In the genomic region with DNA sequence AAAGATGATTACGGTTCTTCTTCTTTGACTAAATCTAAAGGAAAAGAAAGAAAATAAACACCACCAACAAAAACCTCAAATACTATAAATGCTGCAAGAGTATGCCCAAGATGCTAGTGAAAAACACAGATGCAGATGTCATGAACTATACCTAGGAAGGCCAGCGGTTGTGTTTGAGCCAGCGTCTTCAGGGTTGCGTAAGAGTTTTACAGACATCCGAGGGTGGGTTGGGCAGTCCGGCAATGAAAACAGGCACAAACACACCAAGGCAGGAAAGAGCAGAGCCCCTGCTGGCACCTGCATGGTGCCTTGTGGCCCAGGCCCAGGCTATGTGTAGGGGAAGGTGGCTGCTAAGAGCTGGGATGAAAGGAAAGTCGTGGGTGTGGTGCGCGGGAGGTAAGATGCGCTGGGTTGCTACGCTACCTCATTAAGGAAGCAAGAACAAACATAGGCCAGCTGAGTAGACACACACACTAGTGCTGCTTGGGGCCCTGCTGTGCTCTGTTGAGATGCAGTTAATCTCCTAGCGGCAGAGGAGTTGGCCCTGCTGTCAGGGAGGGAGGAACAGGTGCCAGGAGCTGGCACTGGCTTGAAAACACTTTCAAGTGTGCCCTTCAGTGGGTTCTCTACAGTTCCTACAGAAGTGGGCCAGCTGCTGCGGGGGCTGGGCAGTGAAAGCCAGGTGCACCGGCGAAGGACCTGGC, we compare ENCODE assay signal across 13 cellular contexts.
DNase-seq lines count a peak whose midpoint lies in the region; ATAC-seq and TF ChIP-seq lines count a peak whose summit lies in the region.
"Had no signal": no experiment of that assay in that cellular context is flagged by ENCODE, and none has a peak within 500 bp of the region (broad histone marks: within the 10 kb centered on the region; RNA-seq: fewer than 3 reads in every experiment).

No MANE protein-coding gene starts in this region.

- H3K27me3 Mint-ChIP-seq in H9 (ENCODE audit: low read depth) (no peaks in the 10 kb centered on the region; the same call in 1 of the 2 replicates), nephron progenitor cell (ENCODE audit: low read depth, poor library complexity) (peaks cover 14% of the 10 kb centered on the region)
- H3K27me3 Mint-ChIP-seq: effector memory CD8-positive, alpha-beta T cell had no signal

- no peak overlapping the region for H4K5ac ChIP-seq in H9 (ENCODE audit: insufficient read length, low read depth, low read length)

- H3K4ac ChIP-seq in H9 (ENCODE audit: low read depth, low read length), result no peak overlapping the region

- H4K91ac ChIP-seq in H9 (ENCODE audit: insufficient read length, low read depth, low read length), result no peak overlapping the region

- H3K4me3 ChIP-seq in body of pancreas, result no peak overlapping the region
- H3K4me3 ChIP-seq: Peyer's patch, vagina had no signal

- peak; percentile 56 for DNase-seq in H9
- DNase-seq in NCI-H2107 treated with DMSO at 0.1 percent for 48 hours (lab: John Stamatoyannopoulos, UW; ENCODE audit: unreplicated experiment), result peak; percentile 99
- DNase-seq in body of pancreas, result peak in 3 of 4 donors; percentile 20 to 40 (median 33)
- DNase-seq in nephron progenitor cell, result peak; percentile 7
- no peak for DNase-seq in SK-N-DZ (ENCODE audit: low spot score)
- DNase-seq in activated CD4-positive, CD25-positive, alpha-beta regulatory T cell (lab: John Stamatoyannopoulos, UW), result no peak
- DNase-seq: activated T-cell treated with anti-CD3 and anti-CD28 coated beads, Interleukin-2, amount 50 U/mL, for 1 hour; aorta; effector memory CD8-positive, alpha-beta T cell; Peyer's patch had no signal

- H3K9me3 ChIP-seq in H9 (ENCODE audit: control insufficient read depth, low read depth, low read length), result no peaks in the 10 kb centered on the region
- no peaks in the 10 kb centered on the region for H3K9me3 ChIP-seq in body of pancreas
- H3K9me3 ChIP-seq: Peyer's patch, vagina had no signal

- no peak overlapping the region for H3K18ac ChIP-seq in H9 (ENCODE audit: insufficient read length, low read depth, low read length)

- no peaks in the 10 kb centered on the region for H3K27me3 ChIP-seq in H9 (ENCODE audit: insufficient read depth, low read length)
- no peaks in the 10 kb centered on the region for H3K27me3 ChIP-seq in body of pancreas
- H3K27me3 ChIP-seq: Peyer's patch, vagina had no signal

- H3K36me3 ChIP-seq in body of pancreas (replicated peaks in 1 of 2; ENCODE audit: insufficient read depth in 1 of 2, low read depth in 2 of 2), result no peaks in the 10 kb centered on the region
- H3K36me3 ChIP-seq: Peyer's patch, vagina had no signal

- H2BK20ac ChIP-seq in H9 (ENCODE audit: low read depth, low read length, poor library complexity, severe bottlenecking), result no peak overlapping the region

- no peak overlapping the region for H3K23ac ChIP-seq in H9 (ENCODE audit: insufficient read length, low read depth, low read length)

- no peak overlapping the region; a peak in 1 of 5 replicates for H3K4me3 Mint-ChIP-seq in H9
- no peak overlapping the region for H3K4me3 Mint-ChIP-seq in nephron progenitor cell
- H3K4me3 Mint-ChIP-seq: effector memory CD8-positive, alpha-beta T cell had no signal

- H3K9me3 Mint-ChIP-seq in H9, result peaks cover 1 to 4% of the 10 kb centered on the region in 2 experiments; a peak in 2 of 5 replicates
- peaks cover 13% of the 10 kb centered on the region for H3K9me3 Mint-ChIP-seq in nephron progenitor cell
- H3K9me3 Mint-ChIP-seq: effector memory CD8-positive, alpha-beta T cell had no signal

- H2BK120ac ChIP-seq in H9 (ENCODE audit: low read depth, low read length, poor library complexity, severe bottlenecking), result no peak overlapping the region

- intact Hi-C loops in body of pancreas (cut with DNase I), result no loop called here

- no peak overlapping the region for H2AFZ ChIP-seq in H9 (ENCODE audit: low read length)

- H3K27ac ChIP-seq in H9 (ENCODE audit: insufficient read length, low read depth, low read length), result no peak overlapping the region
- H3K27ac ChIP-seq in body of pancreas, result no peak overlapping the region
- H3K27ac ChIP-seq: Peyer's patch, vagina had no signal

- H3K4me1 ChIP-seq in H9 (ENCODE audit: insufficient read depth, low read length), result no peaks in the 10 kb centered on the region
- H3K4me1 ChIP-seq in body of pancreas, result no peaks in the 10 kb centered on the region
- H3K4me1 ChIP-seq: Peyer's patch, vagina had no signal

- H3K4me1 Mint-ChIP-seq in H9, result peaks cover 14% of the 10 kb centered on the region in 2 experiments
- H3K4me1 Mint-ChIP-seq in nephron progenitor cell, result peaks cover 5% of the 10 kb centered on the region

- no peak for TF ChIP-seq CTCF in H9 (conservative IDR thresholded peaks at IDR 0.05)
- no peak for TF ChIP-seq CTCF in body of pancreas (IDR thresholded peaks at IDR 0.05)
- TF ChIP-seq CTCF in nephron progenitor cell (IDR thresholded peaks at IDR 0.05), result no peak

- no peaks in the 10 kb centered on the region for H4K20me1 ChIP-seq in H9 (ENCODE audit: control insufficient read depth, insufficient read depth, insufficient read length)

- H3K56ac ChIP-seq in H9 (ENCODE audit: insufficient read length, low read depth, low read length), result no peak overlapping the region

- TF ChIP-seq POLR2A in body of pancreas (IDR thresholded peaks at IDR 0.05), result no peak

- ATAC-seq in body of pancreas, result peak; percentile 60
- no peak for ATAC-seq in HG03432 (IDR thresholded peaks at IDR 0.05; ENCODE audit: unreplicated experiment)
- ATAC-seq in HG02852 (IDR thresholded peaks at IDR 0.05; ENCODE audit: unreplicated experiment), result no peak
- ATAC-seq: effector memory CD8-positive, alpha-beta T cell had no signal

- no peak overlapping the region for H4K8ac ChIP-seq in H9 (replicated peaks; ENCODE audit: insufficient read length, low read depth, low read length)

- no peak overlapping the region for H3K4me2 ChIP-seq in H9 (ENCODE audit: insufficient read depth, insufficient read length, low read length)

- no CpG with 5 or more reads among the region's 15 CpGs for WGBS in H9 (ENCODE audit: extremely low coverage, insufficient read length, low lambda C conversion rate)
- 49 to 59% methylated on average over 15 of the region's 15 CpGs for WGBS in body of pancreas, 2 donors

- H3K79me1 ChIP-seq in H9 (ENCODE audit: insufficient read depth, low read depth, low read length, poor library complexity, severe bottlenecking), result no peaks in the 10 kb centered on the region

- H3K23me2 ChIP-seq in H9 (ENCODE audit: insufficient read length, low read depth, low read length, poor library complexity, severe bottlenecking), result no peaks in the 10 kb centered on the region

- no peaks in the 10 kb centered on the region for H3K79me2 ChIP-seq in H9 (ENCODE audit: insufficient read depth, low read length)

- H2BK5ac ChIP-seq in H9 (ENCODE audit: insufficient read length, low read length), result no peak overlapping the region

- no peak overlapping the region for H3T11ph ChIP-seq in H9 (ENCODE audit: low read length)

- H2AK5ac ChIP-seq in H9 (ENCODE audit: insufficient read length, low read length), result no peak overlapping the region

- no peak overlapping the region for H2BK15ac ChIP-seq in H9 (ENCODE audit: low read depth, low read length)

- no peak overlapping the region for H3K9ac ChIP-seq in H9 (ENCODE audit: extremely low read depth, insufficient read length, low read length)

- no peak overlapping the region; a peak in 1 of 7 replicates for H3K27ac Mint-ChIP-seq in H9
- peak overlapping the region; percentile 9 for H3K27ac Mint-ChIP-seq in nephron progenitor cell
- H3K27ac Mint-ChIP-seq: effector memory CD8-positive, alpha-beta T cell had no signal

- H3K36me3 Mint-ChIP-seq in H9 (ENCODE audit: insufficient read depth in 1 of 3, low read depth in 3 of 3) (no peaks in the 10 kb centered on the region; a peak in 2 of 7 replicates), nephron progenitor cell (ENCODE audit: low read depth) (no peaks in the 10 kb centered on the region)

- H3K14ac ChIP-seq in H9 (ENCODE audit: insufficient read depth, low read length), result no peak overlapping the region

- H2BK12ac ChIP-seq in H9 (ENCODE audit: insufficient read length, low read depth, low read length), result no peak overlapping the region

Comparison
In these comparisons a context has a peak if more than half of its experiments do, and no peak if none do; other contexts are left out.
1. DNase-seq: peak in H9 (single experiment), NCI-H2107 treated with DMSO at 0.1 percent for 48 hours (single experiment), body of pancreas (3 of 4) and nephron progenitor cell (single experiment); none in SK-N-DZ (single experiment) and activated CD4-positive, CD25-positive, alpha-beta regulatory T cell (0 of 4).